ENCODE assay signal across 17 cellular contexts in the genomic region with DNA sequence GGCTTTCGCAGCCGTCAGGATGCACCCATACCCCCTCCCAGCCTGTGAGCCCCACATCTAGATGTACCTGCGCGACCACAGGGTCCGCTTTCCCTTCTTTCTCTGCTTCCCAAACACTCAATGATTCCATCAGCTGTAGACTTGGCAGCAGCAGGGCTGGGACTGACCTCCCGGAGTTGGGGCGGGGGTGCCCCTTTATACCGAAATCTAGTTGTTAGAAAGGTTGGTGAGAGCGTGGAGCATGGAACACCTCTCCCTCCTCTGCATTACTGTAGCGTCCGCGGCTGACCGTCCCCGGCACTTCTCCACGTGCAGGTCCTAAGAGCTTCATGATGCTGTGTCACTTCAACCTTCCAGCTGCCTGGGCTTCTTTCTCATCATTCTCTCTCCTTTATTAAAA. TPM values are rescaled to one million over a fixed set of nuclear protein-coding genes. Genes with fewer than 3 reads are reported as not detected.
DNase-seq lines count a peak whose midpoint lies in the region; ATAC-seq and TF ChIP-seq lines count a peak whose summit lies in the region.
"Had no signal": no experiment of that assay in that cellular context is flagged by ENCODE, and none has a peak within 500 bp of the region (broad histone marks: within the 10 kb centered on the region; RNA-seq: fewer than 3 reads in every experiment).

No MANE protein-coding gene starts in this region.

- H3K27me3 Mint-ChIP-seq in activated naive CD8-positive, alpha-beta T cell treated with anti-CD3 and anti-CD28 coated beads, Interleukin-2, amount 10 ng/mL, durations not matched to agents 7 days and 5 days = peaks cover 3% of the 10 kb centered on the region
- peaks cover 18% of the 10 kb centered on the region for H3K27me3 Mint-ChIP-seq in activated naive CD8-positive, alpha-beta T cell treated with anti-CD3 and anti-CD28 coated beads for 36 hours

- POLR2A ChIA-PET in activated naive CD8-positive, alpha-beta T cell treated with anti-CD3 and anti-CD28 coated beads, Interleukin-2, amount 10 ng/mL, durations not matched to agents 7 days and 5 days (lab: Charles Lee) = no interaction called here

- no peaks in the 10 kb centered on the region for H3K4me1 Mint-ChIP-seq in activated naive CD8-positive, alpha-beta T cell treated with anti-CD3 and anti-CD28 coated beads, Interleukin-2, amount 10 ng/mL, durations not matched to agents 7 days and 5 days
- H3K4me1 Mint-ChIP-seq in activated naive CD8-positive, alpha-beta T cell treated with anti-CD3 and anti-CD28 coated beads for 36 hours = peaks cover 2% of the 10 kb centered on the region
- H3K4me1 Mint-ChIP-seq: CD4-positive, CD25-positive, alpha-beta regulatory T cell had no signal

- H3K36me3 Mint-ChIP-seq in activated naive CD8-positive, alpha-beta T cell treated with anti-CD3 and anti-CD28 coated beads, Interleukin-2, amount 10 ng/mL, durations not matched to agents 7 days and 5 days = no peaks in the 10 kb centered on the region
- H3K36me3 Mint-ChIP-seq in activated naive CD8-positive, alpha-beta T cell treated with anti-CD3 and anti-CD28 coated beads for 36 hours = no peaks in the 10 kb centered on the region
- H3K36me3 Mint-ChIP-seq: CD4-positive, CD25-positive, alpha-beta regulatory T cell had no signal

- H3K4me3 Mint-ChIP-seq in activated naive CD8-positive, alpha-beta T cell treated with anti-CD3 and anti-CD28 coated beads, Interleukin-2, amount 10 ng/mL, durations not matched to agents 7 days and 5 days = no peak overlapping the region
- no peak overlapping the region for H3K4me3 Mint-ChIP-seq in activated naive CD8-positive, alpha-beta T cell treated with anti-CD3 and anti-CD28 coated beads for 36 hours
- H3K4me3 Mint-ChIP-seq: CD4-positive, CD25-positive, alpha-beta regulatory T cell; HFFc6 had no signal

- DNase-seq in activated naive CD8-positive, alpha-beta T cell treated with anti-CD3 and anti-CD28 coated beads, Interleukin-2, amount 10 ng/mL, durations not matched to agents 7 days and 5 days = peak; percentile 4
- DNase-seq in activated naive CD8-positive, alpha-beta T cell treated with anti-CD3 and anti-CD28 coated beads for 36 hours = no peak
- DNase-seq in mesenteric fat pad (ENCODE audit: low spot score) (peak; percentile 88), posterior vena cava (ENCODE audit: low spot score) (peak; percentile 54), tibial artery (peak; percentile 13 to 54)
- DNase-seq: ACHN; CD4-positive, CD25-positive, alpha-beta regulatory T cell; DMS53; GF-D8; HCEC 1CT; HFFc6 had no signal

- H3K27me3 ChIP-seq in tibial artery = no peaks in the 10 kb centered on the region

- no peak overlapping the region for H3K27ac ChIP-seq in tibial artery
- H3K27ac ChIP-seq: BLaER1 treated with 17β-estradiol and CSF1 and Interleukin-3, amounts not matched to agents 10 nM and 100 nM had no signal

- no peak for TF ChIP-seq CTCF in tibial artery (IDR thresholded peaks at IDR 0.05)

- H3K9me3 ChIP-seq in tibial artery = no peaks in the 10 kb centered on the region

- no peaks in the 10 kb centered on the region for H3K9me3 Mint-ChIP-seq in activated naive CD8-positive, alpha-beta T cell treated with anti-CD3 and anti-CD28 coated beads, Interleukin-2, amount 10 ng/mL, durations not matched to agents 7 days and 5 days
- H3K9me3 Mint-ChIP-seq in activated naive CD8-positive, alpha-beta T cell treated with anti-CD3 and anti-CD28 coated beads for 36 hours = peaks cover 6% of the 10 kb centered on the region

- peaks cover 0 to 36% (median 27%) of the 10 kb centered on the region in 4 donors for H3K4me1 ChIP-seq in tibial artery

- no peaks in the 10 kb centered on the region for H3K36me3 ChIP-seq in tibial artery
- H3K36me3 ChIP-seq: BLaER1 treated with 17β-estradiol and CSF1 and Interleukin-3, amounts not matched to agents 10 nM and 100 nM had no signal

- intact Hi-C loops in posterior vena cava (cut with DNase I) = no loop called here
- intact Hi-C loops in tibial artery (cut with DNase I; ENCODE audit: low total_unique reads) = no loop called here

- no peak overlapping the region for H3K27ac Mint-ChIP-seq in activated naive CD8-positive, alpha-beta T cell treated with anti-CD3 and anti-CD28 coated beads, Interleukin-2, amount 10 ng/mL, durations not matched to agents 7 days and 5 days
- no peak overlapping the region for H3K27ac Mint-ChIP-seq in activated naive CD8-positive, alpha-beta T cell treated with anti-CD3 and anti-CD28 coated beads for 36 hours
- H3K27ac Mint-ChIP-seq: CD4-positive, CD25-positive, alpha-beta regulatory T cell; HFFc6 had no signal

- no peak for ATAC-seq in activated naive CD8-positive, alpha-beta T cell treated with anti-CD3 and anti-CD28 coated beads, Interleukin-2, amount 10 ng/mL, durations not matched to agents 7 days and 5 days (ENCODE audit: low read depth)
- ATAC-seq in HG02571 (IDR thresholded peaks at IDR 0.05; ENCODE audit: unreplicated experiment) = no peak
- ATAC-seq in GM21360 (IDR thresholded peaks at IDR 0.05; ENCODE audit: unreplicated experiment) = no peak
- ATAC-seq: HepG2 had no signal

- H3K4me3 ChIP-seq in tibial artery = no peak overlapping the region
- H3K4me3 ChIP-seq: BLaER1 treated with 17β-estradiol and CSF1 and Interleukin-3, amounts not matched to agents 10 nM and 100 nM had no signal

RNA-seq across cellular contexts. Expression of a gene that starts 21.1 kb away (rescaled TPM):
- not detected for total RNA-seq in activated naive CD8-positive, alpha-beta T cell treated with anti-CD3 and anti-CD28 coated beads, Interleukin-2, amount 10 ng/mL, durations not matched to agents 7 days and 5 days
- total RNA-seq in activated naive CD8-positive, alpha-beta T cell treated with anti-CD3 and anti-CD28 coated beads for 36 hours = not detected
- total RNA-seq in mesenteric fat pad (not detected), posterior vena cava (not detected)
- total RNA-seq: A172; CD4-positive, CD25-positive, alpha-beta regulatory T cell; H4; HepG2; HFFc6 had no signal
